2 cellular contexts compared by ENCODE assay signal in genomic region chr17:5236871-5237540, GRCh38.
TF ChIP-seq lines count a peak whose summit lies in the region.

No MANE protein-coding gene starts in this region.

TF ChIP-seq in HEK293, 187 proteins besides CTCF, POLR2A, EP300 and RAD21:
- no peak for TF ChIP-seq ZNF830 (tag by site-specific recombination; IDR thresholded peaks at IDR 0.05; ENCODE audit: low read depth)
- TF ChIP-seq ZFP3 (tag by site-specific recombination; IDR thresholded peaks at IDR 0.05; ENCODE audit: low read depth) = peak; percentile 93

TF ChIP-seq in GM12878, 131 proteins besides CTCF, POLR2A, EP300 and RAD21:
- TF ChIP-seq SKIL (IDR thresholded peaks at IDR 0.05; ENCODE audit: low read depth, poor library complexity, severe bottlenecking) (peak; percentile 49), POLR2AphosphoS5 (IDR thresholded peaks at IDR 0.05; ENCODE audit: low read length) (peak; percentile 27; the same call in 1 of the 2 replicates), STAT3 (IDR thresholded peaks at IDR 0.05; ENCODE audit: low read depth, low read length) (no peak), SMAD5 (IDR thresholded peaks at IDR 0.05; ENCODE audit: low read depth) (0 out of 2 replicates have a peak, but pooled peaks have one; percentile 32), MLLT1 (IDR thresholded peaks at IDR 0.05) (peak; percentile 84; the same call in 1 of the 2 replicates)
